8 cellular contexts compared by ENCODE assay signal in genomic region chrX:78029663-78030062, GRCh38.
DNase-seq lines count a peak whose midpoint lies in the region; ATAC-seq and TF ChIP-seq lines count a peak whose summit lies in the region.

No MANE protein-coding gene starts in this region.

- H3K79me2 ChIP-seq in GM23338 (replicated peaks; ENCODE audit: insufficient read depth) (no peaks in the 10 kb centered on the region), PC-3 (ENCODE audit: low read length) (no peaks in the 10 kb centered on the region)

- H3K9me2 ChIP-seq in GM23338 (ENCODE audit: insufficient read depth) (no peaks in the 10 kb centered on the region), PC-3 (replicated peaks; ENCODE audit: low read length) (no peaks in the 10 kb centered on the region)

- DNase-seq in CD14-positive monocyte (ENCODE audit: low spot score) (no peak), GM23338 (ENCODE audit: low spot score) (peak; percentile 31), PC-3 (peak; percentile 66), endothelial cell (ENCODE audit: low spot score) (peak; percentile 5), renal cortical epithelial cell (ENCODE audit: low read depth) (peak; percentile 2)

- H3F3A ChIP-seq in GM23338 (replicated peaks; ENCODE audit: low read depth): no peaks in the 10 kb centered on the region
- H3F3A ChIP-seq in PC-3 (ENCODE audit: low read length, unreplicated experiment): no peaks in the 10 kb centered on the region

- H3K27ac Mint-ChIP-seq in CD14-positive monocyte: no peak overlapping the region
- H3K27ac Mint-ChIP-seq in GM23338: no peak overlapping the region
- H3K27ac Mint-ChIP-seq in endothelial cell (ENCODE audit: unreplicated experiment): no peak overlapping the region

- H4K20me1 ChIP-seq in GM23338 (replicated peaks; ENCODE audit: insufficient read depth): no peaks in the 10 kb centered on the region
- no peaks in the 10 kb centered on the region for H4K20me1 ChIP-seq in PC-3 (ENCODE audit: low read length)

- intact Hi-C loops in CD14-positive monocyte (cut with micrococcal nuclease) (loop anchor here (10.0 kb wide), 2 partner anchors 115 to 125 kb away; partner anchors contain the start of gene ATP7A (in 1 of the 2)), PC-3 (cut with micrococcal nuclease) (loop anchor here (5.0 kb wide), 3 partner anchors 63 to 1752 kb away; partner anchors contain the start of genes COX7B and MAGT1)

- H3K4me3 Mint-ChIP-seq in CD14-positive monocyte (no peak overlapping the region), GM23338 (no peak overlapping the region), endothelial cell (ENCODE audit: unreplicated experiment) (no peak overlapping the region)

- H3K27ac ChIP-seq in GM23338 (ENCODE audit: low read depth): no peak overlapping the region
- H3K27ac ChIP-seq in PC-3 (ENCODE audit: low read length): no peak overlapping the region

- H3K4me1 Mint-ChIP-seq in CD14-positive monocyte (peaks cover 1% of the 10 kb centered on the region), GM23338 (no peaks in the 10 kb centered on the region), endothelial cell (ENCODE audit: unreplicated experiment) (no peaks in the 10 kb centered on the region)

- H3K36me3 ChIP-seq in GM23338 (ENCODE audit: insufficient read depth): no peaks in the 10 kb centered on the region
- H3K36me3 ChIP-seq in PC-3 (ENCODE audit: low read depth, low read length): no peaks in the 10 kb centered on the region

- H3K4me3 ChIP-seq in GM23338 (no peak overlapping the region), PC-3 (ENCODE audit: low read length) (no peak overlapping the region)

- no TSS peak for BruUV-seq in PC-3 (replicated peaks; lab: Mats Ljungman, UMichigan)

- H3K27me3 ChIP-seq in GM23338 (ENCODE audit: insufficient read depth): no peaks in the 10 kb centered on the region
- H3K27me3 ChIP-seq in PC-3 (ENCODE audit: low read length): no peaks in the 10 kb centered on the region

- H3K4me2 ChIP-seq in GM23338 (no peak overlapping the region), PC-3 (ENCODE audit: low read length) (no peak overlapping the region)

- CTCF ChIA-PET in PC-3 (lab: Charles Lee): interaction anchor here (0.5 to 1.9 kb wide), 5 partner anchors 62 to 874 kb away, joined by 3 to 7 read pairs (median 5); partner anchors contain the start of genes ATP7A and COX7B

- POLR2A ChIA-PET in PC-3 (lab: Charles Lee; ENCODE audit: unreplicated experiment): interaction anchor here (0.6 kb wide), 1 partner anchor 130 kb away, joined by 3 read pairs; no protein-coding TSS in a partner anchor

- no peaks in the 10 kb centered on the region for H3K4me1 ChIP-seq in GM23338 (ENCODE audit: insufficient read depth)
- H3K4me1 ChIP-seq in PC-3 (ENCODE audit: insufficient read depth, low read length): no peaks in the 10 kb centered on the region; the same call in 1 of the 2 replicates

- no peak overlapping the region for H2AFZ ChIP-seq in GM23338
- no peak overlapping the region for H2AFZ ChIP-seq in PC-3 (ENCODE audit: low read length)

- H3K27me3 Mint-ChIP-seq in CD14-positive monocyte (ENCODE audit: low read depth in 3 of 3) (peaks cover 0 to 1% (median 0%) of the 10 kb centered on the region in 3 donors), GM23338 (ENCODE audit: insufficient read depth, low read depth, poor library complexity) (peaks cover 3% of the 10 kb centered on the region), endothelial cell (ENCODE audit: unreplicated experiment) (no peaks in the 10 kb centered on the region)

- H3K36me3 Mint-ChIP-seq in CD14-positive monocyte: peaks cover 0 to 8% of the 10 kb centered on the region in 2 donors
- no peaks in the 10 kb centered on the region for H3K36me3 Mint-ChIP-seq in GM23338 (ENCODE audit: low read depth)
- H3K36me3 Mint-ChIP-seq in endothelial cell (ENCODE audit: low read depth, unreplicated experiment): no peaks in the 10 kb centered on the region

- no peak overlapping the region for H3K9ac ChIP-seq in PC-3 (ENCODE audit: low read length)

- TF ChIP-seq CTCF in CD14-positive monocyte (IDR thresholded peaks at IDR 0.05) (peak; percentile 21), GM23338 (conservative IDR thresholded peaks at IDR 0.05; ENCODE audit: low read depth in 2 of 2) (peak; percentile 50 to 66), PC-3 (conservative IDR thresholded peaks at IDR 0.05; ENCODE audit: low read depth, low read length) (peak; percentile 88), endothelial cell (IDR thresholded peaks at IDR 0.05; ENCODE audit: unreplicated experiment) (no peak)

- ATAC-seq in GM23338 (no peak), PC-3 (peak; percentile 77), HG03196 (IDR thresholded peaks at IDR 0.05; ENCODE audit: unreplicated experiment) (no peak), GM18861 (IDR thresholded peaks at IDR 0.05; ENCODE audit: unreplicated experiment) (no peak), GM21619 (IDR thresholded peaks at IDR 0.05; ENCODE audit: unreplicated experiment) (no peak)

- no peaks in the 10 kb centered on the region for H3K9me3 ChIP-seq in PC-3 (ENCODE audit: low read length)

- H3K9me3 Mint-ChIP-seq in CD14-positive monocyte (peaks cover 0 to 1% (median 0%) of the 10 kb centered on the region in 7 donors), GM23338 (no peaks in the 10 kb centered on the region), endothelial cell (ENCODE audit: unreplicated experiment) (no peaks in the 10 kb centered on the region)

TF ChIP-seq in GM23338, 12 proteins besides CTCF, POLR2A, EP300 and RAD21 (continues in another document):
- TF ChIP-seq POLR2AphosphoS5 (IDR thresholded peaks at IDR 0.05; ENCODE audit: low read depth) (no peak), STAT1 (IDR thresholded peaks at IDR 0.05; ENCODE audit: unreplicated experiment) (no peak), REST (IDR thresholded peaks at IDR 0.05; ENCODE audit: unreplicated experiment) (no peak), EZH2 (IDR thresholded peaks at IDR 0.05; ENCODE audit: low read depth, unreplicated experiment) (no peak), ZNF114 (CRISPR knock-in tag; IDR thresholded peaks at IDR 0.05) (no peak), JUNB (IDR thresholded peaks at IDR 0.05; ENCODE audit: unreplicated experiment) (no peak)
